Comparison of ENCODE assay signal across 1 cellular context in the genomic region with DNA sequence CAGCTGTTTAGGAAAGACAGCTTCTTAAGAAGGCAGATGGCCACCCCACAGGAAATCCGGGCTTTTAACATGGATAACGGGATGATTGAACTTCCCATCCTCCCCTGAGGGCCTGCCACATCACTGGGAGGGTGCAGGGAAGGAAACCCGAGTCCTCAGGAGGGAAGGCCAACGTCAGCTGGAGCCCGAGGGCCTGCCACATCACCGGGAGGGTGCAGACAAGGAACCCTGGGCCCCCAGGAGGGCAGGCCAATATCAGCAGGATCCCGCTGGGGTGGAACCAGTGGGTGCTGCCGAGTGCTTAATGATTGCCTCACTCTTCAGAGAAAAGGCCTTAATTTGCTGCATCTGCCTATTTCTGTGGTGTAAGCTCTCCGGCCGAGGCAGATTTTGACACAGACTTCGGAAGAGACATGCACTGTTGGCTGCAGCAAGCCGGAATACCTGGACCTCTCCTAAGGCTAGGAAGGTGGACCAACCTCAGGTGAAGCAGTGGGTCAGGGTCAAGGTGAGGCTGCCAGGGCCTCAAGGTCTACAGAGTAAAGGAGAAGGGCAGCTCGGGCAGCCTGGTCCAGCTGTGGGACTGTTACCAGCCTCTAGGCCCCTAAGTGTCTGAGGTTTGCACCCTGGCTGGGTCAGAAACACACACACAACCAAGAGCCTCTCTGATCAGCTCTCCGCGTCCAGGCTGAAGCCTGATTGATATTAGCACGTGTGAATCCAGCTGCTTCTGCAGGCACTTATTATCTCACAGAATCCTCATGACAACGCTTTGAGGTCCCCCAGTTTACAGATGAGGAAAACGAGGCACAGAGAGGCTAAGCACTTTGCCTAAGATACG.
TF ChIP-seq lines count a peak whose summit lies in the region.

No MANE protein-coding gene starts in this region.

TF ChIP-seq in HepG2, 621 proteins besides CTCF, POLR2A, EP300 and RAD21 (continued from another document):
- TF ChIP-seq, protein P1, sequence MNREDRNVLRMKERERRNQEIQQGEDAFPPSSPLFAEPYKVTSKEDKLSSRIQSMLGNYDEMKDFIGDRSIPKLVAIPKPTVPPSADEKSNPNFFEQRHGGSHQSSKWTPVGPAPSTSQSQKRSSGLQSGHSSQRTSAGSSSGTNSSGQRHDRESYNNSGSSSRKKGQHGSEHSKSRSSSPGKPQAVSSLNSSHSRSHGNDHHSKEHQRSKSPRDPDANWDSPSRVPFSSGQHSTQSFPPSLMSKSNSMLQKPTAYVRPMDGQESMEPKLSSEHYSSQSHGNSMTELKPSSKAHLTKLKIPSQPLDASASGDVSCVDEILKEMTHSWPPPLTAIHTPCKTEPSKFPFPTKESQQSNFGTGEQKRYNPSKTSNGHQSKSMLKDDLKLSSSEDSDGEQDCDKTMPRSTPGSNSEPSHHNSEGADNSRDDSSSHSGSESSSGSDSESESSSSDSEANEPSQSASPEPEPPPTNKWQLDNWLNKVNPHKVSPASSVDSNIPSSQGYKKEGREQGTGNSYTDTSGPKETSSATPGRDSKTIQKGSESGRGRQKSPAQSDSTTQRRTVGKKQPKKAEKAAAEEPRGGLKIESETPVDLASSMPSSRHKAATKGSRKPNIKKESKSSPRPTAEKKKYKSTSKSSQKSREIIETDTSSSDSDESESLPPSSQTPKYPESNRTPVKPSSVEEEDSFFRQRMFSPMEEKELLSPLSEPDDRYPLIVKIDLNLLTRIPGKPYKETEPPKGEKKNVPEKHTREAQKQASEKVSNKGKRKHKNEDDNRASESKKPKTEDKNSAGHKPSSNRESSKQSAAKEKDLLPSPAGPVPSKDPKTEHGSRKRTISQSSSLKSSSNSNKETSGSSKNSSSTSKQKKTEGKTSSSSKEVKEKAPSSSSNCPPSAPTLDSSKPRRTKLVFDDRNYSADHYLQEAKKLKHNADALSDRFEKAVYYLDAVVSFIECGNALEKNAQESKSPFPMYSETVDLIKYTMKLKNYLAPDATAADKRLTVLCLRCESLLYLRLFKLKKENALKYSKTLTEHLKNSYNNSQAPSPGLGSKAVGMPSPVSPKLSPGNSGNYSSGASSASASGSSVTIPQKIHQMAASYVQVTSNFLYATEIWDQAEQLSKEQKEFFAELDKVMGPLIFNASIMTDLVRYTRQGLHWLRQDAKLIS (CRISPR knock-in tag; IDR thresholded peaks at IDR 0.05) = no peak
- TF ChIP-seq, protein P2, sequence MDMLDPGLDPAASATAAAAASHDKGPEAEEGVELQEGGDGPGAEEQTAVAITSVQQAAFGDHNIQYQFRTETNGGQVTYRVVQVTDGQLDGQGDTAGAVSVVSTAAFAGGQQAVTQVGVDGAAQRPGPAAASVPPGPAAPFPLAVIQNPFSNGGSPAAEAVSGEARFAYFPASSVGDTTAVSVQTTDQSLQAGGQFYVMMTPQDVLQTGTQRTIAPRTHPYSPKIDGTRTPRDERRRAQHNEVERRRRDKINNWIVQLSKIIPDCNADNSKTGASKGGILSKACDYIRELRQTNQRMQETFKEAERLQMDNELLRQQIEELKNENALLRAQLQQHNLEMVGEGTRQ (IDR thresholded peaks at IDR 0.05; ENCODE audit: low read depth, low read length) = no peak
- TF ChIP-seq, protein P2 (CRISPR knock-in tag; IDR thresholded peaks at IDR 0.05; ENCODE audit: borderline replicate concordance) = no peak
- TF ChIP-seq SPEN (CRISPR knock-in tag; IDR thresholded peaks at IDR 0.05; ENCODE audit: low read depth) (no peak), HCFC1 (IDR thresholded peaks at IDR 0.05; ENCODE audit: low read depth, low read length) (no peak), KLF6 (CRISPR knock-in tag; IDR thresholded peaks at IDR 0.05) (no peak), ZNF850 (CRISPR knock-in tag; conservative IDR thresholded peaks at IDR 0.05) (no peak)
- TF ChIP-seq, protein P3, sequence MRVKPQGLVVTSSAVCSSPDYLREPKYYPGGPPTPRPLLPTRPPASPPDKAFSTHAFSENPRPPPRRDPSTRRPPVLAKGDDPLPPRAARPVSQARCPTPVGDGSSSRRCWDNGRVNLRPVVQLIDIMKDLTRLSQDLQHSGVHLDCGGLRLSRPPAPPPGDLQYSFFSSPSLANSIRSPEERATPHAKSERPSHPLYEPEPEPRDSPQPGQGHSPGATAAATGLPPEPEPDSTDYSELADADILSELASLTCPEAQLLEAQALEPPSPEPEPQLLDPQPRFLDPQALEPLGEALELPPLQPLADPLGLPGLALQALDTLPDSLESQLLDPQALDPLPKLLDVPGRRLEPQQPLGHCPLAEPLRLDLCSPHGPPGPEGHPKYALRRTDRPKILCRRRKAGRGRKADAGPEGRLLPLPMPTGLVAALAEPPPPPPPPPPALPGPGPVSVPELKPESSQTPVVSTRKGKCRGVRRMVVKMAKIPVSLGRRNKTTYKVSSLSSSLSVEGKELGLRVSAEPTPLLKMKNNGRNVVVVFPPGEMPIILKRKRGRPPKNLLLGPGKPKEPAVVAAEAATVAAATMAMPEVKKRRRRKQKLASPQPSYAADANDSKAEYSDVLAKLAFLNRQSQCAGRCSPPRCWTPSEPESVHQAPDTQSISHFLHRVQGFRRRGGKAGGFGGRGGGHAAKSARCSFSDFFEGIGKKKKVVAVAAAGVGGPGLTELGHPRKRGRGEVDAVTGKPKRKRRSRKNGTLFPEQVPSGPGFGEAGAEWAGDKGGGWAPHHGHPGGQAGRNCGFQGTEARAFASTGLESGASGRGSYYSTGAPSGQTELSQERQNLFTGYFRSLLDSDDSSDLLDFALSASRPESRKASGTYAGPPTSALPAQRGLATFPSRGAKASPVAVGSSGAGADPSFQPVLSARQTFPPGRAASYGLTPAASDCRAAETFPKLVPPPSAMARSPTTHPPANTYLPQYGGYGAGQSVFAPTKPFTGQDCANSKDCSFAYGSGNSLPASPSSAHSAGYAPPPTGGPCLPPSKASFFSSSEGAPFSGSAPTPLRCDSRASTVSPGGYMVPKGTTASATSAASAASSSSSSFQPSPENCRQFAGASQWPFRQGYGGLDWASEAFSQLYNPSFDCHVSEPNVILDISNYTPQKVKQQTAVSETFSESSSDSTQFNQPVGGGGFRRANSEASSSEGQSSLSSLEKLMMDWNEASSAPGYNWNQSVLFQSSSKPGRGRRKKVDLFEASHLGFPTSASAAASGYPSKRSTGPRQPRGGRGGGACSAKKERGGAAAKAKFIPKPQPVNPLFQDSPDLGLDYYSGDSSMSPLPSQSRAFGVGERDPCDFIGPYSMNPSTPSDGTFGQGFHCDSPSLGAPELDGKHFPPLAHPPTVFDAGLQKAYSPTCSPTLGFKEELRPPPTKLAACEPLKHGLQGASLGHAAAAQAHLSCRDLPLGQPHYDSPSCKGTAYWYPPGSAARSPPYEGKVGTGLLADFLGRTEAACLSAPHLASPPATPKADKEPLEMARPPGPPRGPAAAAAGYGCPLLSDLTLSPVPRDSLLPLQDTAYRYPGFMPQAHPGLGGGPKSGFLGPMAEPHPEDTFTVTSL (CRISPR knock-in tag; IDR thresholded peaks at IDR 0.05; ENCODE audit: borderline replicate concordance) = no peak
- TF ChIP-seq, protein P4, sequence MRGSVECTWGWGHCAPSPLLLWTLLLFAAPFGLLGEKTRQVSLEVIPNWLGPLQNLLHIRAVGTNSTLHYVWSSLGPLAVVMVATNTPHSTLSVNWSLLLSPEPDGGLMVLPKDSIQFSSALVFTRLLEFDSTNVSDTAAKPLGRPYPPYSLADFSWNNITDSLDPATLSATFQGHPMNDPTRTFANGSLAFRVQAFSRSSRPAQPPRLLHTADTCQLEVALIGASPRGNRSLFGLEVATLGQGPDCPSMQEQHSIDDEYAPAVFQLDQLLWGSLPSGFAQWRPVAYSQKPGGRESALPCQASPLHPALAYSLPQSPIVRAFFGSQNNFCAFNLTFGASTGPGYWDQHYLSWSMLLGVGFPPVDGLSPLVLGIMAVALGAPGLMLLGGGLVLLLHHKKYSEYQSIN (CRISPR knock-in tag; IDR thresholded peaks at IDR 0.05; ENCODE audit: borderline replicate concordance) = no peak
- TF ChIP-seq, protein P5, sequence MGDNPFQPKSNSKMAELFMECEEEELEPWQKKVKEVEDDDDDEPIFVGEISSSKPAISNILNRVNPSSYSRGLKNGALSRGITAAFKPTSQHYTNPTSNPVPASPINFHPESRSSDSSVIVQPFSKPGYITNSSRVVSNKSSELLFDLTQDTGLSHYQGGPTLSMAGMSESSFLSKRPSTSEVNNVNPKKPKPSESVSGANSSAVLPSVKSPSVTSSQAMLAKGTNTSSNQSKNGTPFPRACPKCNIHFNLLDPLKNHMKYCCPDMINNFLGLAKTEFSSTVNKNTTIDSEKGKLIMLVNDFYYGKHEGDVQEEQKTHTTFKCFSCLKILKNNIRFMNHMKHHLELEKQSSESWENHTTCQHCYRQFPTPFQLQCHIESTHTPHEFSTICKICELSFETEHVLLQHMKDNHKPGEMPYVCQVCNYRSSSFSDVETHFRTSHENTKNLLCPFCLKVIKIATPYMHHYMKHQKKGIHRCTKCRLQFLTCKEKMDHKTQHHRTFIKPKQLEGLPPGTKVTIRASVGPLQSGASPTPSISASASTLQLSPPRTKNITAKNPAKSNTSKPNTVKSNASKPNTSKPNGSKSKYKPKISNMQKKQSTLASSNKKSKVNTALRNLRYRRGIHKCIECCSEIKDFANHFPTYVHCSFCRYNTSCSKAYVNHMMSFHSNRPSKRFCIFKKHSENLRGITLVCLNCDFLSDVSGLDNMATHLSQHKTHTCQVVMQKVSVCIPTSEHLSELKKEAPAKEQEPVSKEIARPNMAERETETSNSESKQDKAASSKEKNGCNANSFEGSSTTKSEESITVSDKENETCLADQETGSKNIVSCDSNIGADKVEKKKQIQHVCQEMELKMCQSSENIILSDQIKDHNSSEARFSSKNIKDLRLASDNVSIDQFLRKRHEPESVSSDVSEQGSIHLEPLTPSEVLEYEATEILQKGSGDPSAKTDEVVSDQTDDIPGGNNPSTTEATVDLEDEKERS (CRISPR knock-in tag; IDR thresholded peaks at IDR 0.05) = no peak
